13 cellular contexts compared by ENCODE assay signal in genomic region chr6:115830895-115831294, GRCh38.
DNase-seq lines count a peak whose midpoint lies in the region; ATAC-seq and TF ChIP-seq lines count a peak whose summit lies in the region.
"Had no signal": no experiment of that assay in that cellular context is flagged by ENCODE, and none has a peak within 500 bp of the region (broad histone marks: within the 10 kb centered on the region; RNA-seq: fewer than 3 reads in every experiment).

No MANE protein-coding gene starts in this region.

- TF ChIP-seq CTCF in GM13976 (IDR thresholded peaks at IDR 0.05; ENCODE audit: borderline replicate concordance, control extremely low read depth, extremely low read depth, insufficient read depth, missing control alignments) = no peak

- ATAC-seq in GM18907 (IDR thresholded peaks at IDR 0.05; ENCODE audit: unreplicated experiment) = peak; percentile 74
- peak; percentile 68 for ATAC-seq in HG02885 (IDR thresholded peaks at IDR 0.05; ENCODE audit: poor library complexity, unreplicated experiment)
- no peak for ATAC-seq in HG03460 (IDR thresholded peaks at IDR 0.05; ENCODE audit: unreplicated experiment)
- no peak for ATAC-seq in Right ventricle myocardium inferior
- ATAC-seq: HepG2 had no signal

- DNase-seq in OCI-M2 (lab: John Stamatoyannopoulos, UW; ENCODE audit: unreplicated experiment) = peak; percentile 48
- DNase-seq in non-pigmented ciliary epithelial cell (ENCODE audit: low read depth) = peak; percentile 18
- DNase-seq in GM13976 (ENCODE audit: low spot score) = no peak
- DNase-seq in hepatic stellate cell (ENCODE audit: low spot score) = no peak
- no peak for DNase-seq in Right ventricle myocardium inferior (ENCODE audit: missing footprints)
- DNase-seq: central memory CD4-positive, alpha-beta T cell; NCI-H526; spleen; thyroid gland had no signal

- in situ Hi-C loops in GM13976 (cut with MboI; ENCODE audit: low sequenced_read_pairs, unreplicated experiment) = no loop called here

- intact Hi-C loops in Right ventricle myocardium inferior (cut with DNase I) = no loop called here

Comparison
In these comparisons a context has a peak if more than half of its experiments do, and no peak if none do; other contexts are left out.
1. ATAC-seq: peak in GM18907 (single experiment) and HG02885 (single experiment); none in HG03460 (single experiment) and Right ventricle myocardium inferior (single experiment).
2. DNase-seq: peak in OCI-M2 (single experiment) and non-pigmented ciliary epithelial cell (single experiment); none in GM13976 (single experiment), hepatic stellate cell (single experiment) and Right ventricle myocardium inferior (single experiment).